ENCODE assay signal across 16 cellular contexts in genomic region chr20:35621560-35621946, GRCh38. TPM values are rescaled to one million over a fixed set of nuclear protein-coding genes. Genes with fewer than 3 reads are reported as not detected.
DNase-seq lines count a peak whose midpoint lies in the region; ATAC-seq and TF ChIP-seq lines count a peak whose summit lies in the region.
"Had no signal": no experiment of that assay in that cellular context is flagged by ENCODE, and none has a peak within 500 bp of the region (broad histone marks: within the 10 kb centered on the region; RNA-seq: fewer than 3 reads in every experiment).

No MANE protein-coding gene starts in this region.

- no peaks in the 10 kb centered on the region for H3K27me3 ChIP-seq in A673 (replicated peaks; ENCODE audit: insufficient read depth, low read depth, low read length, poor library complexity)
- H3K27me3 ChIP-seq: gastroesophageal sphincter, SJSA1 had no signal

- peaks cover 12% of the 10 kb centered on the region for H3K36me3 ChIP-seq in A673 (ENCODE audit: insufficient read depth, low read length, poor library complexity, severe bottlenecking)

- H3K27ac ChIP-seq in A673 (ENCODE audit: low read depth, low read length, poor library complexity, severe bottlenecking), result no peak overlapping the region
- H3K27ac ChIP-seq: gastroesophageal sphincter, SJSA1, skin epidermis had no signal

- POLR2A ChIA-PET in A673 (lab: Charles Lee; ENCODE audit: low non-redundant PET), result no interaction called here

- H3K4me3 ChIP-seq in A673 (ENCODE audit: low read depth, low read length, poor library complexity, severe bottlenecking), result no peak overlapping the region
- no peak overlapping the region for H3K4me3 ChIP-seq in fibroblast of villous mesenchyme (ENCODE audit: low read depth, low read length)
- H3K4me3 ChIP-seq: gastroesophageal sphincter, SJSA1, skin epidermis had no signal

- H3K36me3 Mint-ChIP-seq in T-helper 17 cell (ENCODE audit: low read depth), result peaks cover 4% of the 10 kb centered on the region

- H3K27ac Mint-ChIP-seq in T-helper 17 cell, result peak overlapping the region; percentile 6

- CTCF ChIA-PET in A673 (lab: Charles Lee), result no interaction called here

- ATAC-seq in T-helper 17 cell (no peak), GM19328 (IDR thresholded peaks at IDR 0.05; ENCODE audit: unreplicated experiment) (no peak), GM21367 (IDR thresholded peaks at IDR 0.05; ENCODE audit: unreplicated experiment) (no peak), left cardiac atrium (no peak)
- ATAC-seq: effector memory CD8-positive, alpha-beta T cell; gastroesophageal sphincter had no signal

- in situ Hi-C loops in Caki2 (cut with HindIII; ENCODE audit: low pct_unique_long_range_greater_than_20kb, low sequenced_read_pairs), result no loop called here

- no peaks in the 10 kb centered on the region for H3K9me3 ChIP-seq in A673 (ENCODE audit: low read depth, low read length, poor library complexity, severe bottlenecking)
- no peaks in the 10 kb centered on the region for H3K9me3 ChIP-seq in T-helper 17 cell (ENCODE audit: control insufficient read depth, low read length, poor library complexity, severe bottlenecking)
- H3K9me3 ChIP-seq: gastroesophageal sphincter, SJSA1 had no signal

- 0 out of 2 replicates have a peak, but pooled peaks have one; percentile 18 for TF ChIP-seq CTCF in A673 (conservative IDR thresholded peaks at IDR 0.05; ENCODE audit: low read depth, low read length)
- TF ChIP-seq CTCF in fibroblast of villous mesenchyme (IDR thresholded peaks at IDR 0.05; ENCODE audit: insufficient read depth, low read depth, low read length), result peak; percentile 13

- peaks cover 20% of the 10 kb centered on the region for H3K4me1 Mint-ChIP-seq in T-helper 17 cell

- H3K4me1 ChIP-seq in A673 (ENCODE audit: insufficient read depth, low read length, poor library complexity, severe bottlenecking), result peaks cover 21% of the 10 kb centered on the region

- intact Hi-C loops in A673 (cut with micrococcal nuclease; ENCODE audit: unreplicated experiment) (no loop called here), left cardiac atrium (cut with DNase I) (no loop called here)

- H3K4me3 Mint-ChIP-seq in T-helper 17 cell, result peak overlapping the region; percentile 33
- H3K4me3 Mint-ChIP-seq: effector memory CD8-positive, alpha-beta T cell had no signal

- H3K27me3 Mint-ChIP-seq in T-helper 17 cell, result no peaks in the 10 kb centered on the region
- H3K27me3 Mint-ChIP-seq: effector memory CD8-positive, alpha-beta T cell had no signal

- BruUV-seq in A673 (replicated peaks; lab: Mats Ljungman, UMichigan), result no TSS peak

- DNase-seq in A673 (ENCODE audit: low spot score) (no peak), Caki2 (ENCODE audit: low read depth) (peak; percentile 17), T-helper 17 cell (no peak), fibroblast of villous mesenchyme (ENCODE audit: low read depth) (no peak), NCI-H748 (lab: John Stamatoyannopoulos, UW; ENCODE audit: unreplicated experiment) (no peak), left cardiac atrium (no peak)
- DNase-seq: effector memory CD8-positive, alpha-beta T cell; EL; HCEC 1CT; IMR-90; stimulated activated naive CD4-positive, alpha-beta T cell had no signal

RNA-seq across cellular contexts. Expression of gene SPAG4, which starts 5.9 kb away (rescaled TPM):
- total RNA-seq in A673 (2021) (0.67 and 1.2 TPM in 2 replicates), T-helper 17 cell (10 to 100 TPM; 13.7 to 15.7 TPM), fibroblast of villous mesenchyme (5.6 and 8.1 TPM in 2 replicates), left cardiac atrium (1 to 10 TPM; 2.5 to 6.0 TPM)
- 40.6 and 79.6 TPM in 2 replicates for total RNA-seq in Caki2 (2014; rRNA removed; shearing (Covaris generic); ENCODE audit: low replicate concordance)

RNA-seq across cellular contexts. Expression of gene CPNE1, which starts 43.1 kb away (rescaled TPM):
- total RNA-seq in A673 (2021) (273 TPM in 2 replicates), T-helper 17 cell (100 to 1,000 TPM; 215 to 250 TPM), fibroblast of villous mesenchyme (92.0 and 143 TPM in 2 replicates), left cardiac atrium (10 to 100 TPM; 69.1 to 84.1 TPM)
- 265 and 314 TPM in 2 replicates for total RNA-seq in Caki2 (2014; rRNA removed; shearing (Covaris generic); ENCODE audit: low replicate concordance)

RNA-seq across cellular contexts. Expression of gene RBM12, which starts 43.1 kb away (rescaled TPM):
- total RNA-seq in A673 (2021) (114 and 124 TPM in 2 replicates), T-helper 17 cell (10 to 100 TPM; 86.0 to 87.8 TPM), fibroblast of villous mesenchyme (50.9 and 56.1 TPM in 2 replicates), left cardiac atrium (10 to 100 TPM; 44.6 to 62.7 TPM)
- 52.0 and 59.2 TPM in 2 replicates for total RNA-seq in Caki2 (2014; rRNA removed; shearing (Covaris generic); ENCODE audit: low replicate concordance)
